7 cellular contexts compared by ENCODE assay signal in genomic region chrX:32010948-32011347, GRCh38.
"Had no signal": no experiment of that assay in that cellular context is flagged by ENCODE, and none has a peak within 500 bp of the region (broad histone marks: within the 10 kb centered on the region; RNA-seq: fewer than 3 reads in every experiment).

No MANE protein-coding gene starts in this region.

- DNase-seq: GDM1, GF-D8 had no signal

- H3K4me3 ChIP-seq: GM12878 had no signal

- FAIRE-seq: GM12878, GM12891, GM12892, GM18507, GM19239 had no signal

- ATAC-seq: GM12878 had no signal
